12 cellular contexts compared by ENCODE assay signal in genomic region chr13:43390582-43390981, GRCh38.
DNase-seq lines count a peak whose midpoint lies in the region; ATAC-seq, FAIRE-seq and TF ChIP-seq lines count a peak whose summit lies in the region.
"Had no signal": no experiment of that assay in that cellular context is flagged by ENCODE, and none has a peak within 500 bp of the region (broad histone marks: within the 10 kb centered on the region; RNA-seq: fewer than 3 reads in every experiment).

No MANE protein-coding gene starts in this region.

- ATAC-seq in HG02852 (IDR thresholded peaks at IDR 0.05; ENCODE audit: unreplicated experiment) (peak; percentile 75), HG03565 (IDR thresholded peaks at IDR 0.05; ENCODE audit: unreplicated experiment) (peak; percentile 40)
- ATAC-seq: heart left ventricle had no signal

- no peak for FAIRE-seq in GM12891 (lab: Jason Lieb, UNC)

- DNase-seq in GM12891 (ENCODE audit: insufficient read length, low spot score) (no peak), GM20000 (ENCODE audit: low spot score) (peak; percentile 31), H7 (no peak), NCI-H510A (lab: John Stamatoyannopoulos, UW) (no peak), amniotic stem cell (lab: John Stamatoyannopoulos, UW) (no peak), NCI-H2029 (lab: John Stamatoyannopoulos, UW) (no peak)
- DNase-seq: heart left ventricle; stimulated activated CD4-positive, alpha-beta T cell treated with anti-CD3 and anti-CD28 coated beads, Interleukin-15, amount 100 ng/mL, for 24 hours; stimulated activated CD8-positive, alpha-beta memory T cell treated with anti-CD3 and anti-CD28 coated beads, Interleukin-4, amount 100 ng/mL, for 48 hours had no signal

- no peaks in the 10 kb centered on the region for H3K27me3 ChIP-seq in H7 (ENCODE audit: control insufficient read depth, insufficient read depth, low read length)
- H3K27me3 ChIP-seq: heart left ventricle had no signal

- H3K36me3 ChIP-seq in H7 (replicated peaks; ENCODE audit: control insufficient read depth, insufficient read depth, low read length) = no peaks in the 10 kb centered on the region
- H3K36me3 ChIP-seq: heart left ventricle had no signal

- TF ChIP-seq CTCF in GM20000 (IDR thresholded peaks at IDR 0.05; ENCODE audit: extremely low read depth, missing control alignments) = no peak

- H3K4me3 ChIP-seq in H7 (ENCODE audit: insufficient read depth, low read depth, low read length) = no peak overlapping the region
- H3K4me3 ChIP-seq: heart left ventricle, SK-N-MC had no signal

- no peak for TF ChIP-seq POLR2A in GM12891 (IDR thresholded peaks at IDR 0.05; ENCODE audit: low read depth, low read length)

TF ChIP-seq in GM12891, 5 proteins besides CTCF, POLR2A, EP300 and RAD21:
- TF ChIP-seq POLR2AphosphoS5 (IDR thresholded peaks at IDR 0.05; ENCODE audit: low read depth, low read length) (no peak), POU2F2 (IDR thresholded peaks at IDR 0.05; ENCODE audit: low read depth, low read length) (no peak), TAF1 (IDR thresholded peaks at IDR 0.05; ENCODE audit: low read depth, low read length) (no peak), PAX5 (IDR thresholded peaks at IDR 0.05; ENCODE audit: insufficient read depth, low read length, severe bottlenecking) (no peak), SPI1 (IDR thresholded peaks at IDR 0.05; ENCODE audit: low read depth, low read length) (peak; percentile 25; the same call in 1 of the 2 replicates)
